29 cellular contexts compared by ENCODE assay signal in the genomic region with DNA sequence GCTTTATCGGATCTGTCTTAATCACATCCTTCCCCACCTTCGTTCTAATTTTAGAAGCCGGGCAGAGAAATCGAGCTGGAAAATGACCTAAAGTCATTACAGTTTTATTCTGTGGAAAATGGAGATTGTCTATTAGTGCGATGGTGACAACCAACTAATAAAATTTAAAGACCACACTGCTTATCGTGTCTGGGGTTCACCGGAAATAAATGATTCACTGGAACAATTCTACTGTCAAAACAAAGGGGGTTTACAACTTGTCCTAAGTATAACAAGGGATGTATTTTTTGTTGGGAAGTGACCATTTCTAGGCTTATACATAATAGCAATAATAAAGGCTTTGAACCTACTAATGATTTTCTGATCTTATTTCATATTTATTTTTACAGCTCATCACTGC.
"Had no signal": no experiment of that assay in that cellular context is flagged by ENCODE, and none has a peak within 500 bp of the region (broad histone marks: within the 10 kb centered on the region; RNA-seq: fewer than 3 reads in every experiment).

No MANE protein-coding gene starts in this region.

- H3K4me3 ChIP-seq: ascending aorta, colonic mucosa, esophagus muscularis mucosa had no signal

- H3K27me3 ChIP-seq: ascending aorta, colonic mucosa, esophagus muscularis mucosa, foreskin keratinocyte had no signal

- H3K9me3 ChIP-seq: ascending aorta, colonic mucosa, esophagus muscularis mucosa had no signal

- DNase-seq: activated CD4-positive, alpha-beta memory T cell treated with anti-CD3 and anti-CD28 coated beads for 36 hours; activated CD4-positive, alpha-beta T cell treated with anti-CD3 and anti-CD28 coated beads for 36 hours; activated CD4-positive, alpha-beta T cell treated with anti-CD3 and anti-CD28 coated beads, Interleukin-2, amount 10 ng/mL, durations not matched to agents 24 days and 14 days; activated CD4-positive, CD25-positive, alpha-beta regulatory T cell; activated CD4-positive, CD25-positive, alpha-beta regulatory T cell treated with anti-CD3 and anti-CD28 coated beads, Interleukin-2, amount 50 U/mL, for 72 hours; activated CD8-positive, alpha-beta memory T cell treated with anti-CD3 and anti-CD28 coated beads, Interleukin-2, amount 10 ng/mL, durations not matched to agents 7 days and 5 days; activated CD8-positive, alpha-beta memory T cell treated with anti-CD3 and anti-CD28 coated beads, Interleukin-2, amount 50 U/mL, for 4 hours; activated CD8-positive, alpha-beta T cell treated with anti-CD3 and anti-CD28 coated beads, Interleukin-2, amount 10 ng/mL, durations not matched to agents 7 days and 5 days; activated gamma-delta T cell; activated naive CD4-positive, alpha-beta T cell; activated naive CD4-positive, alpha-beta T cell treated with anti-CD3 and anti-CD28 coated beads, Interleukin-2, amount 10 ng/mL, durations not matched to agents 7 days and 5 days; activated naive CD8-positive, alpha-beta T cell treated with anti-CD3 and anti-CD28 coated beads, Interleukin-2, amount 10 ng/mL, durations not matched to agents 7 days and 5 days; activated T-cell treated with anti-CD3 and anti-CD28 coated beads, Interleukin-2, amount 50 U/mL, for 1 hour; activated T-cell treated with anti-CD3 and anti-CD28 coated beads, Interleukin-2, amount 50 U/mL, for 48 hours; central memory CD4-positive, alpha-beta T cell; cerebellar nuclear complex; colonic mucosa; effector CD4-positive, alpha-beta T cell; effector memory CD8-positive, alpha-beta T cell; erythroblast; foreskin keratinocyte; head of caudate nucleus; T-helper 2 cell had no signal

- H3K4me3 Mint-ChIP-seq: activated CD4-positive, alpha-beta memory T cell treated with anti-CD3 and anti-CD28 coated beads for 36 hours; activated CD4-positive, alpha-beta T cell treated with anti-CD3 and anti-CD28 coated beads for 36 hours; activated CD4-positive, alpha-beta T cell treated with anti-CD3 and anti-CD28 coated beads, Interleukin-2, amount 10 ng/mL, durations not matched to agents 24 days and 14 days; activated CD8-positive, alpha-beta memory T cell treated with anti-CD3 and anti-CD28 coated beads, Interleukin-2, amount 10 ng/mL, durations not matched to agents 7 days and 5 days; activated CD8-positive, alpha-beta T cell treated with anti-CD3 and anti-CD28 coated beads, Interleukin-2, amount 10 ng/mL, durations not matched to agents 7 days and 5 days; activated naive CD4-positive, alpha-beta T cell treated with anti-CD3 and anti-CD28 coated beads, Interleukin-2, amount 10 ng/mL, durations not matched to agents 7 days and 5 days; activated naive CD8-positive, alpha-beta T cell treated with anti-CD3 and anti-CD28 coated beads, Interleukin-2, amount 10 ng/mL, durations not matched to agents 7 days and 5 days; activated T-helper 1 cell treated with anti-CD3 and anti-CD28 coated beads, Interleukin-12 subunit alpha, Interleukin-12 subunit beta, Interleukin-2, Interleukin-4 antibody, amounts not matched to agents 30 ng/mL and 10 ng/mL and 1 ng/mL, durations not matched to agents 14 hours and 24 hours and 36 hours; brain; effector memory CD8-positive, alpha-beta T cell had no signal

- H3K27me3 Mint-ChIP-seq: activated CD4-positive, alpha-beta memory T cell treated with anti-CD3 and anti-CD28 coated beads for 36 hours; activated CD4-positive, alpha-beta T cell treated with anti-CD3 and anti-CD28 coated beads for 36 hours; activated CD4-positive, alpha-beta T cell treated with anti-CD3 and anti-CD28 coated beads, Interleukin-2, amount 10 ng/mL, durations not matched to agents 24 days and 14 days; activated CD8-positive, alpha-beta memory T cell treated with anti-CD3 and anti-CD28 coated beads, Interleukin-2, amount 10 ng/mL, durations not matched to agents 7 days and 5 days; activated naive CD4-positive, alpha-beta T cell treated with anti-CD3 and anti-CD28 coated beads, Interleukin-2, amount 10 ng/mL, durations not matched to agents 7 days and 5 days; activated naive CD8-positive, alpha-beta T cell treated with anti-CD3 and anti-CD28 coated beads, Interleukin-2, amount 10 ng/mL, durations not matched to agents 7 days and 5 days; brain; effector memory CD8-positive, alpha-beta T cell had no signal

- H3K27ac Mint-ChIP-seq: activated CD4-positive, alpha-beta T cell treated with anti-CD3 and anti-CD28 coated beads for 36 hours; activated CD4-positive, alpha-beta T cell treated with anti-CD3 and anti-CD28 coated beads, Interleukin-2, amount 10 ng/mL, durations not matched to agents 24 days and 14 days; activated CD8-positive, alpha-beta memory T cell treated with anti-CD3 and anti-CD28 coated beads, Interleukin-2, amount 10 ng/mL, durations not matched to agents 7 days and 5 days; activated CD8-positive, alpha-beta T cell treated with anti-CD3 and anti-CD28 coated beads, Interleukin-2, amount 10 ng/mL, durations not matched to agents 7 days and 5 days; activated naive CD4-positive, alpha-beta T cell treated with anti-CD3 and anti-CD28 coated beads, Interleukin-2, amount 10 ng/mL, durations not matched to agents 7 days and 5 days; activated naive CD4-positive, alpha-beta T cell treated with anti-CD3 and anti-CD28 coated beads, Interleukin-2, amount 50 U/mL, for 72 hours; activated naive CD8-positive, alpha-beta T cell treated with anti-CD3 and anti-CD28 coated beads, Interleukin-2, amount 10 ng/mL, durations not matched to agents 7 days and 5 days; activated T-helper 1 cell treated with anti-CD3 and anti-CD28 coated beads, Interleukin-12 subunit alpha, Interleukin-12 subunit beta, Interleukin-2, Interleukin-4 antibody, amounts not matched to agents 30 ng/mL and 10 ng/mL and 1 ng/mL, durations not matched to agents 14 hours and 24 hours and 36 hours; effector memory CD8-positive, alpha-beta T cell had no signal

- H3K4me1 ChIP-seq: ascending aorta, colonic mucosa, esophagus muscularis mucosa, foreskin keratinocyte had no signal

- H3K27ac ChIP-seq: ascending aorta, colonic mucosa, esophagus muscularis mucosa, foreskin keratinocyte had no signal

- H3K9me3 Mint-ChIP-seq: activated CD4-positive, alpha-beta memory T cell treated with anti-CD3 and anti-CD28 coated beads for 36 hours; activated CD4-positive, alpha-beta T cell treated with anti-CD3 and anti-CD28 coated beads, Interleukin-2, amount 10 ng/mL, durations not matched to agents 24 days and 14 days; activated naive CD4-positive, alpha-beta T cell treated with anti-CD3 and anti-CD28 coated beads, Interleukin-2, amount 10 ng/mL, durations not matched to agents 7 days and 5 days; activated naive CD4-positive, alpha-beta T cell treated with anti-CD3 and anti-CD28 coated beads, Interleukin-2, amount 50 U/mL, for 72 hours; activated naive CD8-positive, alpha-beta T cell treated with anti-CD3 and anti-CD28 coated beads, Interleukin-2, amount 10 ng/mL, durations not matched to agents 7 days and 5 days; activated T-helper 1 cell treated with anti-CD3 and anti-CD28 coated beads, Interleukin-12 subunit alpha, Interleukin-12 subunit beta, Interleukin-2, Interleukin-4 antibody, amounts not matched to agents 30 ng/mL and 10 ng/mL and 1 ng/mL, durations not matched to agents 14 hours and 24 hours and 36 hours; brain; effector memory CD8-positive, alpha-beta T cell had no signal

- H3K4me1 Mint-ChIP-seq: activated CD4-positive, alpha-beta T cell treated with anti-CD3 and anti-CD28 coated beads, Interleukin-2, amount 10 ng/mL, durations not matched to agents 24 days and 14 days; activated CD8-positive, alpha-beta memory T cell treated with anti-CD3 and anti-CD28 coated beads, Interleukin-2, amount 10 ng/mL, durations not matched to agents 7 days and 5 days; activated naive CD4-positive, alpha-beta T cell treated with anti-CD3 and anti-CD28 coated beads, Interleukin-2, amount 10 ng/mL, durations not matched to agents 7 days and 5 days had no signal

- FAIRE-seq: bronchial epithelial cell had no signal

- ATAC-seq: activated CD4-positive, alpha-beta T cell treated with anti-CD3 and anti-CD28 coated beads for 36 hours; activated CD8-positive, alpha-beta memory T cell treated with anti-CD3 and anti-CD28 coated beads, Interleukin-2, amount 10 ng/mL, durations not matched to agents 7 days and 5 days; activated CD8-positive, alpha-beta T cell treated with anti-CD3 and anti-CD28 coated beads, Interleukin-2, amount 10 ng/mL, durations not matched to agents 7 days and 5 days; activated naive CD4-positive, alpha-beta T cell treated with anti-CD3 and anti-CD28 coated beads, Interleukin-2, amount 50 U/mL, for 72 hours; effector memory CD8-positive, alpha-beta T cell; foreskin keratinocyte had no signal
